10 cellular contexts compared by ENCODE assay signal in the genomic region with DNA sequence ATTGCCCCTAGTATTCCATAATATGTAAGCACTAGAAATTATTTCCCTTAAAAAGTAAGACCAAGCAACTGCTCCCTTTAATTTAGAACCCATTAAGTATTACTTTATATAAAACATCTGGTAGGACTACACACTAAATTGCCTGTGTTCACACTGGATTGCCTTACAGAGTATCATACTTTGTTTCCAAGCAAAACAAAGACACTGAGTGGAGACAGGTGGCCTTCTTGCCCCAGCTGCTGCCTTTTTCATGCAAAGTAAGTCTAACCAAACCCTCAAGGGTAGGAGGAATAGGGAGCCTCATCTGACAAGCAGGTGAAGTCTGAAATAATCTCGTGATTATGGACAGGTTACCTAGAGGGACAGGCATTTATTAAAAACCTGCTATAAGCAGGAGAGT.
A peak's percentile ranks its signal among the peaks of the same experiment; 100 is the strongest.
DNase-seq lines count a peak whose midpoint lies in the region; ATAC-seq and TF ChIP-seq lines count a peak whose summit lies in the region.
"Had no signal": no experiment of that assay in that cellular context is flagged by ENCODE, and none has a peak within 500 bp of the region (broad histone marks: within the 10 kb centered on the region; RNA-seq: fewer than 3 reads in every experiment).

No MANE protein-coding gene starts in this region.

- no peak overlapping the region for H2BK15ac ChIP-seq in neuronal stem cell (ENCODE audit: low read length)

- intact Hi-C loops in stomach (cut with DNase I; ENCODE audit: low total_unique reads), result no loop called here

- 12 to 32% (median 20%) methylated on average over 1 of the region's 1 CpG for WGBS in stomach, 5 donors
- WGBS in neuronal stem cell (ENCODE audit: extremely low coverage in 2 of 2, insufficient read length in 2 of 2, insufficient replicate concordance in 1 of 2), 2 donors, result no CpG with 5 or more reads among the region's 1 CpG

- no peak for TF ChIP-seq POLR2A in stomach (IDR thresholded peaks at IDR 0.05)

- no peak overlapping the region for H2BK5ac ChIP-seq in neuronal stem cell (ENCODE audit: low read length)

- no peak overlapping the region for H3K4me2 ChIP-seq in neuronal stem cell (ENCODE audit: insufficient read depth, low read length, poor library complexity, severe bottlenecking)

- no peak overlapping the region for H2AFZ ChIP-seq in neuronal stem cell (ENCODE audit: low read length)

- TF ChIP-seq CTCF in stomach (IDR thresholded peaks at IDR 0.05), result no peak

- no peak overlapping the region for H3K14ac ChIP-seq in neuronal stem cell (ENCODE audit: low read length)

- no peak overlapping the region for H3K27ac ChIP-seq in stomach
- no peak overlapping the region for H3K27ac ChIP-seq in neuronal stem cell (replicated peaks; ENCODE audit: low read length)

- H3K9me3 ChIP-seq in stomach (no peaks in the 10 kb centered on the region), neuronal stem cell (replicated peaks in 1 of 2; ENCODE audit: control insufficient read depth in 2 of 2, insufficient read depth in 1 of 2, low read depth in 1 of 2, low read length in 2 of 2) (no peaks in the 10 kb centered on the region)

- H4K8ac ChIP-seq in neuronal stem cell (ENCODE audit: low read depth, low read length), result no peak overlapping the region

- no peak overlapping the region for H2BK12ac ChIP-seq in neuronal stem cell (ENCODE audit: low read length)

- no peaks in the 10 kb centered on the region for H3K27me3 ChIP-seq in stomach
- no peaks in the 10 kb centered on the region for H3K27me3 ChIP-seq in neuronal stem cell (ENCODE audit: control insufficient read depth in 3 of 3, insufficient read depth in 3 of 3, low read depth in 1 of 3, low read length in 3 of 3)

- H2AK5ac ChIP-seq in neuronal stem cell (ENCODE audit: low read depth, low read length), result no peak overlapping the region

- no peak overlapping the region for H4K91ac ChIP-seq in neuronal stem cell (ENCODE audit: low read depth, low read length, poor library complexity)

- H3K4me1 ChIP-seq in stomach (no peaks in the 10 kb centered on the region), neuronal stem cell (ENCODE audit: control insufficient read depth in 2 of 2, insufficient read depth in 1 of 2, low read depth in 1 of 2, low read length in 2 of 2) (no peaks in the 10 kb centered on the region)

- ATAC-seq in GM21390 (IDR thresholded peaks at IDR 0.05; ENCODE audit: unreplicated experiment), result peak; percentile 79
- peak; percentile 88 for ATAC-seq in HG03159 (IDR thresholded peaks at IDR 0.05; ENCODE audit: unreplicated experiment)

- H3K36me3 ChIP-seq in stomach (no peaks in the 10 kb centered on the region), neuronal stem cell (replicated peaks in 1 of 2; ENCODE audit: control insufficient read depth in 2 of 2, insufficient read depth in 2 of 2, low read length in 2 of 2) (no peaks in the 10 kb centered on the region)

- no peak overlapping the region for H3K9ac ChIP-seq in neuronal stem cell (ENCODE audit: low read depth, low read length, poor library complexity)

- H3K23ac ChIP-seq in neuronal stem cell (ENCODE audit: low read depth, low read length, poor library complexity), result no peak overlapping the region

- no peak overlapping the region for H2BK120ac ChIP-seq in neuronal stem cell (ENCODE audit: low read depth, low read length)

- no peak overlapping the region for H3K18ac ChIP-seq in neuronal stem cell (ENCODE audit: low read length)

- H3K4me3 ChIP-seq in stomach (no peak overlapping the region), neuronal stem cell (ENCODE audit: low read length in 2 of 2) (no peak overlapping the region)

- no peak for TF ChIP-seq EP300 in stomach (IDR thresholded peaks at IDR 0.05)

- H3K4ac ChIP-seq in neuronal stem cell (ENCODE audit: low read length), result no peak overlapping the region

- no peaks in the 10 kb centered on the region for H3K79me1 ChIP-seq in neuronal stem cell (ENCODE audit: low read depth, low read length)

- DNase-seq in DMS153 (lab: John Stamatoyannopoulos, UW), result peak; percentile 89
- peak; percentile 88 for DNase-seq in NCI-H345 treated with DMSO at 0.1 percent for 48 hours (lab: John Stamatoyannopoulos, UW; ENCODE audit: unreplicated experiment)
- DNase-seq in stimulated activated CD4-positive, alpha-beta T cell treated with anti-CD3 and anti-CD28 coated beads, Interleukin-4, amount 100 ng/mL, for 4 hours, result no peak
- no peak for DNase-seq in activated CD4-positive, alpha-beta T cell treated with anti-CD3 and anti-CD28 coated beads, Interleukin-2, amount 50 U/mL, for 4 hours
- no peak for DNase-seq in stomach
- DNase-seq in neuronal stem cell (ENCODE audit: low spot score), result no peak
- DNase-seq: ACHN, MV-4-11 had no signal

Comparison
In these comparisons a context has a peak if more than half of its experiments do, and no peak if none do; other contexts are left out.
1. DNase-seq: peak in DMS153 (single experiment) and NCI-H345 treated with DMSO at 0.1 percent for 48 hours (single experiment); none in stimulated activated CD4-positive, alpha-beta T cell treated with anti-CD3 and anti-CD28 coated beads, Interleukin-4, amount 100 ng/mL, for 4 hours (0 of 2), activated CD4-positive, alpha-beta T cell treated with anti-CD3 and anti-CD28 coated beads, Interleukin-2, amount 50 U/mL, for 4 hours (0 of 2), stomach (single experiment) and neuronal stem cell (single experiment).